25 cellular contexts compared by ENCODE assay signal in the genomic region with DNA sequence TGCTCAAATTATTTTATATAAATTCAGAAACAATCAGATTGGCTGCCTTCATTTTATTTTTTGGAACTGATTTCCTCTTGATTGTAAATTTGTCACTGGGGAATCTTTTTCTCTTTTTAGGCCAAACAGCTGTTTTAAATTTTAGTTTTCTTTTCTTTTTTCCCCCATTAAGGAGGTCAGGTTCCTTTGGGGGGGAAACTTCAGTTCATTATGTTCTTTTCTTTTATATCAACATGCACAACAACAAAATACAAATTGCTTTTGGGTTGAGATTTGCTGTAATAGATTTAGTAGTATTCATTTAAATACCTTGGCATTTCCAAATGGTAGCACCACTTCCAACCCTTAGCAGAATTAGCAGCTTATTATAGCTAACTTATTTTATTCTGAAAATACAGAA.
"Had no signal": no experiment of that assay in that cellular context is flagged by ENCODE, and none has a peak within 500 bp of the region (broad histone marks: within the 10 kb centered on the region; RNA-seq: fewer than 3 reads in every experiment).

No MANE protein-coding gene starts in this region.

- H3K4me1 ChIP-seq: colonic mucosa, esophagus muscularis mucosa, foreskin keratinocyte, pancreas, spleen, testis, tibial artery had no signal

- H3K36me3 ChIP-seq: colonic mucosa, esophagus muscularis mucosa, neutrophil, pancreas, spleen, tibial artery had no signal

- H3K79me2 ChIP-seq: hepatocyte had no signal

- H3K4me3 ChIP-seq: colonic mucosa, esophagus muscularis mucosa, hepatocyte, lung, mucosa of descending colon, pancreas, skin epidermis, spleen, testis, tibial artery had no signal

- H3K9me3 ChIP-seq: colonic mucosa, esophagus muscularis mucosa, mucosa of descending colon, neutrophil, pancreas, spleen, testis, tibial artery had no signal

- FAIRE-seq: endothelial cell of umbilical vein, kidney, pancreas had no signal

- H3K4me2 ChIP-seq: hepatocyte had no signal

- ATAC-seq: foreskin keratinocyte; left colon; mucosa of descending colon; natural killer cell treated with Interleukin-12 subunit alpha and Interleukin-12 subunit beta and Interleukin-15 and Interleukin-18, amount 100 ng/mL, for 72 hours; pancreas; stimulated activated memory B cell treated with anti-CD40 and anti-IgM and Interleukin-4, amounts not matched to agents 10 μg/mL and 1 μg/mL and 100 μg/mL, for 72 hours; stimulated activated naive CD8-positive, alpha-beta T cell treated with anti-CD3 and anti-CD28 coated beads, Interleukin-15, Interleukin-2, amounts not matched to agents 100 U/mL and 50 U/mL, for 24 hours had no signal

- H2AFZ ChIP-seq: hepatocyte had no signal

- DNase-seq: colonic mucosa; effector CD8-positive, alpha-beta T cell; endodermal cell; foreskin keratinocyte; kidney; left colon; mesenchymal stem cell; mucosa of descending colon; naive B cell; pancreas; retina; spleen; stimulated activated CD4-positive, alpha-beta T cell treated with anti-CD3 and anti-CD28 coated beads, Interleukin-4, amount 100 ng/mL, for 4 hours; stimulated activated naive CD8-positive, alpha-beta T cell treated with anti-CD3 and anti-CD28 coated beads, Interleukin-15, Interleukin-2, amounts not matched to agents 100 U/mL and 50 U/mL, for 24 hours; substantia nigra; testis; tibial artery had no signal

- H3K27me3 ChIP-seq: colonic mucosa, esophagus muscularis mucosa, foreskin keratinocyte, hepatocyte, neutrophil, pancreas, spleen, testis, tibial artery had no signal

- H3K27ac ChIP-seq: colonic mucosa, foreskin keratinocyte, hepatocyte, neutrophil, pancreas, skin epidermis, spleen, tibial artery had no signal
